Comparison of ENCODE assay signal across 17 cellular contexts in the genomic region with DNA sequence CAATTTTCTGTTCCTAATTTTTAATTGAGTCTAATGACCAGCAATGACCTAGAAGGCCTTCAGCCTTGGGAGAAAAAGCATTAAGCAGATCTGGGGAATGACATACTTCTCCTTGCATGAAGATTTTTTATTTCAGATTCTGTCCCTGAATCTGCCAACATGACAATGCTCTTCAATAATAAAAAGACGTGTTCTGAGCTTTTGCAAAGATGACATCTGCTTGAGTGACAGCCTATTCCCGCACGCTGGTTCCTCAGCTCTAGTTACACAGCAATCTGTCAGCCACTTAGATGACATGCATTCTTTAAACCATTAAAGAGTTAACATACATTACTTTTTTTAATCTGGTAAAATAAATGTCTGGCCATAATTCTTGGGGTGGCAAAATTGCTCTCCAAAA.
A peak's percentile ranks its signal among the peaks of the same experiment; 100 is the strongest.
DNase-seq lines count a peak whose midpoint lies in the region; ATAC-seq and TF ChIP-seq lines count a peak whose summit lies in the region.
"Had no signal": no experiment of that assay in that cellular context is flagged by ENCODE, and none has a peak within 500 bp of the region (broad histone marks: within the 10 kb centered on the region; RNA-seq: fewer than 3 reads in every experiment).

No MANE protein-coding gene starts in this region.

- H3K4me2 ChIP-seq in neural cell (ENCODE audit: low read length): no peak overlapping the region
- H3K4me2 ChIP-seq: BLaER1 had no signal

- H3K4me3 ChIP-seq in neural cell (ENCODE audit: low read length): no peak overlapping the region
- H3K4me3 ChIP-seq: BLaER1, GM12878, HAP-1 had no signal

- no peak for ATAC-seq in GM19455 (IDR thresholded peaks at IDR 0.05; ENCODE audit: unreplicated experiment)
- ATAC-seq: CD8-positive, alpha-beta T cell; GM12878 had no signal

- no peak overlapping the region for H3K9ac ChIP-seq in neural cell (ENCODE audit: low read length)
- H3K9ac ChIP-seq: BLaER1 had no signal

- peak; percentile 99 for TF ChIP-seq EP300 in neural cell (conservative IDR thresholded peaks at IDR 0.05; ENCODE audit: poor library complexity, severe bottlenecking)

- DNase-seq in NCI-H2171 treated with DMSO at 0.1 percent for 48 hours (lab: John Stamatoyannopoulos, UW): peak; percentile 45
- no peak for DNase-seq in NCI-H2171 (lab: John Stamatoyannopoulos, UW)
- peak; percentile 13 for DNase-seq in NCI-H82 treated with DMSO at 0.1 percent for 48 hours (lab: John Stamatoyannopoulos, UW; ENCODE audit: unreplicated experiment)
- no peak for DNase-seq in NCI-H1105 (lab: John Stamatoyannopoulos, UW)
- DNase-seq: Caco-2; CD4-positive, CD25-positive, alpha-beta regulatory T cell; CD8-positive, alpha-beta T cell; DMS153; DND-41; GOT3; HFFc6 had no signal

- H3K27ac ChIP-seq in neural cell (ENCODE audit: low read length): no peak overlapping the region
- H3K27ac ChIP-seq: BLaER1, C4-2B had no signal

- H3K9me2 ChIP-seq in neural cell (ENCODE audit: insufficient read depth, low read length): no peaks in the 10 kb centered on the region

- no peaks in the 10 kb centered on the region for H3K27me3 ChIP-seq in neural cell (ENCODE audit: insufficient read depth, low read depth, low read length)
- H3K27me3 ChIP-seq: BLaER1 had no signal

- H4K20me1 ChIP-seq in neural cell (ENCODE audit: insufficient read depth): no peaks in the 10 kb centered on the region
- H4K20me1 ChIP-seq: BLaER1 had no signal

- no peaks in the 10 kb centered on the region for H3K36me3 ChIP-seq in neural cell (ENCODE audit: insufficient read depth, low read length)
- H3K36me3 ChIP-seq: BLaER1, HAP-1 had no signal

- TF ChIP-seq CTCF in neural cell (IDR thresholded peaks at IDR 0.05; ENCODE audit: poor library complexity, severe bottlenecking): no peak

- H3F3A ChIP-seq in neural cell (ENCODE audit: insufficient read depth, low read length, poor library complexity, severe bottlenecking): peaks cover 6% of the 10 kb centered on the region

- no peaks in the 10 kb centered on the region for H3K9me3 ChIP-seq in neural cell (ENCODE audit: low read length)
- H3K9me3 ChIP-seq: BLaER1, Caco-2, HAP-1 had no signal

- no peak overlapping the region for H2AFZ ChIP-seq in neural cell (ENCODE audit: low read depth, low read length)

- TF ChIP-seq RAD21 in neural cell (conservative IDR thresholded peaks at IDR 0.05): no peak

- H3K79me2 ChIP-seq in neural cell (replicated peaks; ENCODE audit: insufficient read depth, low read length): no peaks in the 10 kb centered on the region

TF ChIP-seq in neural cell, 6 proteins besides CTCF, POLR2A, EP300 and RAD21:
- TF ChIP-seq POLR2AphosphoS5 (IDR thresholded peaks at IDR 0.05): peak; percentile 98
- no peak for TF ChIP-seq MXI1 (conservative IDR thresholded peaks at IDR 0.05; ENCODE audit: poor library complexity, severe bottlenecking)
- TF ChIP-seq EZH2 (IDR thresholded peaks at IDR 0.05; ENCODE audit: borderline replicate concordance, insufficient read depth, low read length, poor library complexity, severe bottlenecking): no peak
- no peak for TF ChIP-seq TAF1 (IDR thresholded peaks at IDR 0.05; ENCODE audit: low read depth)
- TF ChIP-seq, protein P1, sequence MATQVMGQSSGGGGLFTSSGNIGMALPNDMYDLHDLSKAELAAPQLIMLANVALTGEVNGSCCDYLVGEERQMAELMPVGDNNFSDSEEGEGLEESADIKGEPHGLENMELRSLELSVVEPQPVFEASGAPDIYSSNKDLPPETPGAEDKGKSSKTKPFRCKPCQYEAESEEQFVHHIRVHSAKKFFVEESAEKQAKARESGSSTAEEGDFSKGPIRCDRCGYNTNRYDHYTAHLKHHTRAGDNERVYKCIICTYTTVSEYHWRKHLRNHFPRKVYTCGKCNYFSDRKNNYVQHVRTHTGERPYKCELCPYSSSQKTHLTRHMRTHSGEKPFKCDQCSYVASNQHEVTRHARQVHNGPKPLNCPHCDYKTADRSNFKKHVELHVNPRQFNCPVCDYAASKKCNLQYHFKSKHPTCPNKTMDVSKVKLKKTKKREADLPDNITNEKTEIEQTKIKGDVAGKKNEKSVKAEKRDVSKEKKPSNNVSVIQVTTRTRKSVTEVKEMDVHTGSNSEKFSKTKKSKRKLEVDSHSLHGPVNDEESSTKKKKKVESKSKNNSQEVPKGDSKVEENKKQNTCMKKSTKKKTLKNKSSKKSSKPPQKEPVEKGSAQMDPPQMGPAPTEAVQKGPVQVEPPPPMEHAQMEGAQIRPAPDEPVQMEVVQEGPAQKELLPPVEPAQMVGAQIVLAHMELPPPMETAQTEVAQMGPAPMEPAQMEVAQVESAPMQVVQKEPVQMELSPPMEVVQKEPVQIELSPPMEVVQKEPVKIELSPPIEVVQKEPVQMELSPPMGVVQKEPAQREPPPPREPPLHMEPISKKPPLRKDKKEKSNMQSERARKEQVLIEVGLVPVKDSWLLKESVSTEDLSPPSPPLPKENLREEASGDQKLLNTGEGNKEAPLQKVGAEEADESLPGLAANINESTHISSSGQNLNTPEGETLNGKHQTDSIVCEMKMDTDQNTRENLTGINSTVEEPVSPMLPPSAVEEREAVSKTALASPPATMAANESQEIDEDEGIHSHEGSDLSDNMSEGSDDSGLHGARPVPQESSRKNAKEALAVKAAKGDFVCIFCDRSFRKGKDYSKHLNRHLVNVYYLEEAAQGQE (IDR thresholded peaks at IDR 0.05; ENCODE audit: borderline replicate concordance): peak; percentile 55

Comparison
In these comparisons a context has a peak if more than half of its experiments do, and no peak if none do; other contexts are left out.
1. DNase-seq: peak in NCI-H2171 treated with DMSO at 0.1 percent for 48 hours (single experiment) and NCI-H82 treated with DMSO at 0.1 percent for 48 hours (single experiment); none in NCI-H2171 (single experiment) and NCI-H1105 (single experiment).